Comparison of ENCODE assay signal across 8 cellular contexts in genomic region chr2:197515798-197516761, GRCh38. TPM values are rescaled to one million over a fixed set of nuclear protein-coding genes. Genes with fewer than 3 reads are reported as not detected.
DNase-seq lines count a peak whose midpoint lies in the region; TF ChIP-seq lines count a peak whose summit lies in the region.

Gene MOB4 (plus strand): TSS chr2:197516066. CDS start chr2:197516087, 21 bp downstream.

- H3K27ac ChIP-seq in effector memory CD4-positive, alpha-beta T cell (ENCODE audit: insufficient read depth, low read length, poor library complexity, severe bottlenecking), result peak within 1 kb of the TSS; percentile 86

- peaks cover 2% of the 10 kb centered on the region for H3K36me3 ChIP-seq in effector memory CD4-positive, alpha-beta T cell (ENCODE audit: control insufficient read depth, insufficient read depth, low read length)

- H3K9me3 ChIP-seq in effector memory CD4-positive, alpha-beta T cell (ENCODE audit: control insufficient read depth, low read length), result no peaks in the 10 kb centered on the region

- no peak for TF ChIP-seq CTCF in GM20000 (IDR thresholded peaks at IDR 0.05; ENCODE audit: extremely low read depth, missing control alignments)

- POLR2A ChIA-PET in activated CD8-positive, alpha-beta memory T cell treated with anti-CD3 and anti-CD28 coated beads for 36 hours (lab: Charles Lee), result interaction anchor here (0.5 to 3.6 kb wide), 7 partner anchors 11 to 189 kb away, joined by 3 to 54 read pairs (median 4); partner anchors contain the start of genes COQ10B, HSPD1, HSPE1 and MARS2

- DNase-seq in CMK (ENCODE audit: low read depth), result peak; percentile 90
- peak; percentile 96 for DNase-seq in GM20000 (ENCODE audit: low spot score)
- peak; percentile 94 for DNase-seq in HT-29 (ENCODE audit: low spot score)
- DNase-seq in NOMO-1 (lab: John Stamatoyannopoulos, UW; ENCODE audit: unreplicated experiment in 2 of 2), result peak; percentile 93 to 96
- peak; percentile 88 to 92 (median 92) for DNase-seq in effector memory CD4-positive, alpha-beta T cell
- peak; percentile 96 for DNase-seq in medulla oblongata (ENCODE audit: extremely low spot score)
- DNase-seq in stimulated activated CD8-positive, alpha-beta memory T cell treated with anti-CD3 and anti-CD28 coated beads, Interleukin-12 subunit alpha, Interleukin-12 subunit beta, amount 100 ng/mL, for 1 hour (ENCODE audit: low read depth), result peak; percentile 86

- H3K27me3 ChIP-seq in effector memory CD4-positive, alpha-beta T cell (replicated peaks; ENCODE audit: control insufficient read depth, insufficient read depth, low read length, poor library complexity, severe bottlenecking), result no peaks in the 10 kb centered on the region

- CTCF ChIA-PET in activated CD8-positive, alpha-beta memory T cell treated with anti-CD3 and anti-CD28 coated beads for 36 hours (lab: Charles Lee), result interaction anchor here (1.1 to 1.2 kb wide), 3 partner anchors 10 to 189 kb away, joined by 3 to 4 read pairs (median 4); partner anchors contain the start of gene MARS2

- H3K4me1 ChIP-seq in effector memory CD4-positive, alpha-beta T cell (ENCODE audit: control insufficient read depth, insufficient read depth, low read length, poor library complexity, severe bottlenecking), result peaks cover 12% of the 10 kb centered on the region

- H3K4me3 ChIP-seq in effector memory CD4-positive, alpha-beta T cell (ENCODE audit: insufficient read depth, low read depth, low read length, poor library complexity, severe bottlenecking), result peak within 1 kb of the TSS; percentile 68

RNA-seq across cellular contexts. Expression of gene MOB4, which starts in this region (rescaled TPM):
- 15.3 and 17.9 TPM in 2 replicates for total RNA-seq in HT-29 (2014; rRNA removed; shearing (Covaris generic))
- total RNA-seq in activated CD8-positive, alpha-beta memory T cell treated with anti-CD3 and anti-CD28 coated beads for 36 hours, result 10 to 100 TPM; 23.4 to 23.6 TPM

Comparison
In these comparisons a context has a peak if more than half of its experiments do, and no peak if none do; other contexts are left out.
1. Peak in every context shown above with its lines: DNase-seq, H3K4me3 ChIP-seq and H3K27ac ChIP-seq.